ENCODE assay signal across 8 cellular contexts in genomic region chr20:36093025-36093803, GRCh38.
DNase-seq lines count a peak whose midpoint lies in the region; ATAC-seq and TF ChIP-seq lines count a peak whose summit lies in the region.

No MANE protein-coding gene starts in this region.

- no peaks in the 10 kb centered on the region for H3K36me3 ChIP-seq in BE2C

- peak overlapping the region in 54 of 59 donors; percentile 21 to 92 (median 78) for H3K27ac ChIP-seq in dorsolateral prefrontal cortex

- TF ChIP-seq CTCF in BE2C (IDR thresholded peaks at IDR 0.05; ENCODE audit: low read depth, low read length) (no peak), dorsolateral prefrontal cortex (IDR thresholded peaks at IDR 0.05 in 54 of 56, conservative IDR thresholded peaks at IDR 0.05 in 2 of 56; ENCODE audit: low read depth in 1 of 56, partially characterized antibody in 56 of 56) (no peak)

- in situ Hi-C loops in KBM-7 (cut with MboI; ENCODE audit: low pct_unique_long_range_greater_than_20kb, low sequenced_read_pairs) = no loop called here

- H3K27me3 ChIP-seq in BE2C = peaks cover 31% of the 10 kb centered on the region
- H3K27me3 ChIP-seq in dorsolateral prefrontal cortex = peaks cover 0 to 22% (median 0%) of the 10 kb centered on the region in 45 donors

- peak overlapping the region; percentile 62 for H3K4me3 ChIP-seq in BE2C (ENCODE audit: low read depth, low read length)
- H3K4me3 ChIP-seq in dorsolateral prefrontal cortex = peak overlapping the region; percentile 47 to 90 (median 69)

- no peaks in the 10 kb centered on the region; the same call in 1 of the 2 replicates for H3K4me1 ChIP-seq in BE2C

- ATAC-seq in stimulated activated naive CD8-positive, alpha-beta T cell treated with anti-CD3 and anti-CD28 coated beads, Interleukin-15, Interleukin-2, amounts not matched to agents 100 U/mL and 50 U/mL, for 24 hours = peak; percentile 21
- ATAC-seq in GM21360 (IDR thresholded peaks at IDR 0.05; ENCODE audit: unreplicated experiment) = no peak

- DNase-seq in BE2C = peak; percentile 28
- DNase-seq in KBM-7 = peak; percentile 49
- DNase-seq in activated CD4-positive, alpha-beta T cell treated with anti-CD3 and anti-CD28 coated beads, Interleukin-2, amount 50 U/mL, for 4 hours = peak; percentile 30
- peak; percentile 31 to 79 (median 58) for DNase-seq in dorsolateral prefrontal cortex
- DNase-seq in mesenteric fat pad (ENCODE audit: low spot score) = peak; percentile 90
- DNase-seq in stimulated activated naive CD8-positive, alpha-beta T cell treated with anti-CD3 and anti-CD28 coated beads, Interleukin-15, Interleukin-2, amounts not matched to agents 100 U/mL and 50 U/mL, for 24 hours = peak; percentile 37
- no peak for DNase-seq in NCI-H1436 (lab: John Stamatoyannopoulos, UW)

- intact Hi-C loops in dorsolateral prefrontal cortex (cut with DNase I) = no loop called here

- H3K9me3 ChIP-seq in BE2C = no peaks in the 10 kb centered on the region
